In genomic region chr6:107361568-107362270, GRCh38 we compare ENCODE assay signal across 15 cellular contexts.
DNase-seq lines count a peak whose midpoint lies in the region; ATAC-seq, FAIRE-seq and TF ChIP-seq lines count a peak whose summit lies in the region.
"Had no signal": no experiment of that assay in that cellular context is flagged by ENCODE, and none has a peak within 500 bp of the region (broad histone marks: within the 10 kb centered on the region; RNA-seq: fewer than 3 reads in every experiment).

No MANE protein-coding gene starts in this region.

- H3K4me1 ChIP-seq in GM23338 (ENCODE audit: insufficient read depth) (no peaks in the 10 kb centered on the region), skeletal muscle satellite cell (ENCODE audit: control insufficient read depth, insufficient read depth, low read length) (peaks cover 12% of the 10 kb centered on the region)
- H3K4me1 ChIP-seq: heart left ventricle had no signal

- TF ChIP-seq CTCF in GM23338 (conservative IDR thresholded peaks at IDR 0.05; ENCODE audit: low read depth in 2 of 2) = no peak

- H3K79me2 ChIP-seq in GM23338 (replicated peaks; ENCODE audit: insufficient read depth) = peaks cover 11% of the 10 kb centered on the region; the same call in 1 of the 2 replicates

- H3K9ac ChIP-seq in skeletal muscle satellite cell (ENCODE audit: low read depth, low read length) = no peak overlapping the region

- H3K9me2 ChIP-seq in GM23338 (ENCODE audit: insufficient read depth) = no peaks in the 10 kb centered on the region

- no peaks in the 10 kb centered on the region for H3F3A ChIP-seq in GM23338 (replicated peaks; ENCODE audit: low read depth)

- H3K4me1 Mint-ChIP-seq in GM23338 = peaks cover 11% of the 10 kb centered on the region; the same call in 2 of the 3 replicates

- H3K27me3 ChIP-seq in GM23338 (ENCODE audit: insufficient read depth) (no peaks in the 10 kb centered on the region), skeletal muscle satellite cell (ENCODE audit: control insufficient read depth, insufficient read depth, low read length) (no peaks in the 10 kb centered on the region)
- H3K27me3 ChIP-seq: heart left ventricle had no signal

- H3K9me3 Mint-ChIP-seq in GM23338 = peaks cover 10% of the 10 kb centered on the region; the same call in 1 of the 3 replicates

- no peaks in the 10 kb centered on the region for H3K27me3 Mint-ChIP-seq in GM23338 (ENCODE audit: insufficient read depth, low read depth, poor library complexity)
- H3K27me3 Mint-ChIP-seq: activated naive CD8-positive, alpha-beta T cell had no signal

- no peaks in the 10 kb centered on the region for H3K36me3 ChIP-seq in GM23338 (ENCODE audit: insufficient read depth)
- H3K36me3 ChIP-seq in skeletal muscle satellite cell (ENCODE audit: insufficient read depth, low read length) = no peaks in the 10 kb centered on the region

- DNase-seq in GM23338 (ENCODE audit: low spot score) (peak; percentile 35), RPMI7951 (ENCODE audit: low read depth) (peak; percentile 65), glomerular visceral epithelial cell (ENCODE audit: extremely low spot score) (peak; percentile 75), GM12891 (ENCODE audit: insufficient read length, low spot score) (no peak), hippocampal formation (lab: John Stamatoyannopoulos, UW) (no peak)
- DNase-seq in stimulated activated naive CD4-positive, alpha-beta T cell treated with Interleukin-2 at 50 U/mL for 16 hours (lab: John Stamatoyannopoulos, UW) = no peak
- DNase-seq: dermis blood vessel endothelial cell, DMS53, heart left ventricle, NCI-H1105, NCI-H69, SHP77 had no signal

- no peaks in the 10 kb centered on the region for H3K9me3 ChIP-seq in skeletal muscle satellite cell (replicated peaks; ENCODE audit: low read length)

- H3K4me2 ChIP-seq in GM23338 = no peak overlapping the region
- no peak overlapping the region for H3K4me2 ChIP-seq in skeletal muscle satellite cell (ENCODE audit: low read length)

- H4K20me1 ChIP-seq in GM23338 (replicated peaks; ENCODE audit: insufficient read depth) = no peaks in the 10 kb centered on the region

- H3K27ac ChIP-seq in GM23338 (ENCODE audit: low read depth) = peak overlapping the region; percentile 22
- H3K27ac ChIP-seq: heart left ventricle, HL-60 had no signal

- H3K4me3 ChIP-seq in GM23338 = no peak overlapping the region
- peak overlapping the region; percentile 21 for H3K4me3 ChIP-seq in skeletal muscle satellite cell (ENCODE audit: low read length)
- H3K4me3 ChIP-seq: heart left ventricle had no signal

- ATAC-seq in GM23338 = peak; percentile 83
- ATAC-seq: heart left ventricle had no signal

- no peak overlapping the region for H2AFZ ChIP-seq in GM23338

- H3K4me3 Mint-ChIP-seq in GM23338 = no peak overlapping the region
- H3K4me3 Mint-ChIP-seq: activated naive CD8-positive, alpha-beta T cell had no signal

- peaks cover 14% of the 10 kb centered on the region for H3K36me3 Mint-ChIP-seq in GM23338 (ENCODE audit: low read depth)

- no peak for TF ChIP-seq POLR2A in GM12891 (IDR thresholded peaks at IDR 0.05; ENCODE audit: low read depth, low read length)

- no peak for FAIRE-seq in GM12891 (lab: Jason Lieb, UNC)

- H3K27ac Mint-ChIP-seq in GM23338 = peak overlapping the region; percentile 13; the same call in 1 of the 2 replicates
- H3K27ac Mint-ChIP-seq: activated naive CD8-positive, alpha-beta T cell had no signal

TF ChIP-seq in GM23338, 12 proteins besides CTCF, POLR2A, EP300 and RAD21 (continues in another document):
- TF ChIP-seq JUNB (IDR thresholded peaks at IDR 0.05; ENCODE audit: unreplicated experiment) = no peak
- TF ChIP-seq POLR2AphosphoS5 (IDR thresholded peaks at IDR 0.05; ENCODE audit: low read depth) = no peak
- no peak for TF ChIP-seq ETS1 (IDR thresholded peaks at IDR 0.05)
- no peak for TF ChIP-seq EZH2phosphoT487 (IDR thresholded peaks at IDR 0.05; ENCODE audit: unreplicated experiment)
- no peak for TF ChIP-seq EZH2 (IDR thresholded peaks at IDR 0.05; ENCODE audit: low read depth, unreplicated experiment)

TF ChIP-seq in GM12891, 5 proteins besides CTCF, POLR2A, EP300 and RAD21:
- TF ChIP-seq POU2F2 (IDR thresholded peaks at IDR 0.05; ENCODE audit: low read depth, low read length) (no peak), TAF1 (IDR thresholded peaks at IDR 0.05; ENCODE audit: low read depth, low read length) (no peak), SPI1 (IDR thresholded peaks at IDR 0.05; ENCODE audit: low read depth, low read length) (no peak), PAX5 (IDR thresholded peaks at IDR 0.05; ENCODE audit: insufficient read depth, low read length, severe bottlenecking) (no peak), POLR2AphosphoS5 (IDR thresholded peaks at IDR 0.05; ENCODE audit: low read depth, low read length) (no peak)
TF ChIP-seq in GM12891: peak in this region for 0.

Comparison
In these comparisons a context has a peak if more than half of its experiments do, and no peak if none do; other contexts are left out.
1. DNase-seq: peak in GM23338 (single experiment), RPMI7951 (single experiment) and glomerular visceral epithelial cell (single experiment); none in GM12891 (single experiment), hippocampal formation (0 of 2) and stimulated activated naive CD4-positive, alpha-beta T cell treated with Interleukin-2 at 50 U/mL for 16 hours (single experiment).